11 cellular contexts compared by ENCODE assay signal in the genomic region with DNA sequence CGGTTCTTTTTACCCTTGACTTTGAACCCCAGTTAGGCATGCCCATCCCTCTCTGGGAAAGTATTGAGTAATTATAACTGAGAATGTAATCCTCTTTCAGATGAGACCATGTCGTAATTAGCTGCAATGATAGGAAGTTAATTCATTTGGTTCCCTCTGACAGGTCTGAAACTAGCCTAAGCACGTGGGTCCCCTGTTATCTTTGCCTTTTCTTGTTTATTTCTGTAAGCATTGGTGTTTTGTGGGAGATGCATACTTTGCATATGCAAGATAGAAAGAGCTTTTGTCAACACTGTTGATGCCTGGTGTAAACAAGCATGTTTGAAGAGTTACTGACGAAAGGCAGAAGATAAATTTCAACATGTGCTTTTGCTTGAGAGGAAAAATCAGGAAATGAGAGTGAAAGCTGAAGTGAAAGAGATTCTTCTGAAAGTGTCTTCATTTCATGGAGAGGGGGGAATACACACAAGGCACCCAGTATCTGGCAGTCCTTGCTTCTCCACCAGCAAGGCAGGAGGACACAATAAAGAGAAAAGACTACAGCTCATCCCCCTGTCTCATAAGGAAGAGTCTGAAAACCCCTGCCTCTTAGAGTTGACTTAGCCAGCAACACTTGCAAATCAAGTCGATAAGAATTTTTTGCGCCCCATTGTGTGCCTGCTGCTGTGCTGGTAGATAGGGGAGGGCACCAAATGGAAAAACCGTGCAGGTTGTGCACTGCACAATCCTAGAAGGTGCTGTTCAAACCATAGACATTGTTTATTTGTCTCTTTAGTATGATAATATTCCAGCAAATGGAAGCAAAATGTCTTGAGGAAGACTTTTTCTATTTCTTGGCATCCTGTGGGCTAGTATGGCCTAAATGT.
DNase-seq lines count a peak whose midpoint lies in the region; ATAC-seq, FAIRE-seq and TF ChIP-seq lines count a peak whose summit lies in the region.
"Had no signal": no experiment of that assay in that cellular context is flagged by ENCODE, and none has a peak within 500 bp of the region (broad histone marks: within the 10 kb centered on the region; RNA-seq: fewer than 3 reads in every experiment).

No MANE protein-coding gene starts in this region.

- H3K4me1 Mint-ChIP-seq in IgD-negative memory B cell: peaks cover 16 to 19% (median 18%) of the 10 kb centered on the region in 3 donors
- no peaks in the 10 kb centered on the region for H3K4me1 Mint-ChIP-seq in activated CD8-positive, alpha-beta T cell treated with anti-CD3 and anti-CD28 coated beads, Interleukin-2, amount 10 ng/mL, durations not matched to agents 7 days and 5 days (ENCODE audit: low read depth)

- TF ChIP-seq CTCF in HEK293 (tag by site-specific recombination; IDR thresholded peaks at IDR 0.05): no peak
- no peak for TF ChIP-seq CTCF in left lung (IDR thresholded peaks at IDR 0.05)

- no peaks in the 10 kb centered on the region for H3K36me3 Mint-ChIP-seq in IgD-negative memory B cell
- H3K36me3 Mint-ChIP-seq in activated CD8-positive, alpha-beta T cell treated with anti-CD3 and anti-CD28 coated beads, Interleukin-2, amount 10 ng/mL, durations not matched to agents 7 days and 5 days (ENCODE audit: low read depth): no peaks in the 10 kb centered on the region
- no peaks in the 10 kb centered on the region for H3K36me3 Mint-ChIP-seq in activated naive CD4-positive, alpha-beta T cell treated with anti-CD3 and anti-CD28 coated beads, Interleukin-2, amount 50 U/mL, for 72 hours

- H3K4me3 Mint-ChIP-seq in IgD-negative memory B cell: peak overlapping the region; percentile 0 to 76 (median 34)
- no peak overlapping the region for H3K4me3 Mint-ChIP-seq in activated CD8-positive, alpha-beta T cell treated with anti-CD3 and anti-CD28 coated beads, Interleukin-2, amount 10 ng/mL, durations not matched to agents 7 days and 5 days
- H3K4me3 Mint-ChIP-seq: activated naive CD8-positive, alpha-beta T cell had no signal

- H3K9me3 ChIP-seq in HEK293 (ENCODE audit: control insufficient read depth, insufficient read depth, low read depth, low read length) (no peaks in the 10 kb centered on the region; the same call in 1 of the 2 replicates), left lung (no peaks in the 10 kb centered on the region)
- H3K9me3 ChIP-seq: psoas muscle, SK-N-SH had no signal

- peaks cover 2 to 5% (median 2%) of the 10 kb centered on the region in 3 donors for H3K9me3 Mint-ChIP-seq in IgD-negative memory B cell
- no peaks in the 10 kb centered on the region for H3K9me3 Mint-ChIP-seq in activated CD8-positive, alpha-beta T cell treated with anti-CD3 and anti-CD28 coated beads, Interleukin-2, amount 10 ng/mL, durations not matched to agents 7 days and 5 days (ENCODE audit: insufficient read depth)
- H3K9me3 Mint-ChIP-seq in activated naive CD4-positive, alpha-beta T cell treated with anti-CD3 and anti-CD28 coated beads, Interleukin-2, amount 50 U/mL, for 72 hours: peaks cover 4 to 8% of the 10 kb centered on the region in 2 donors

- H3K4me1 ChIP-seq in HEK293 (ENCODE audit: control insufficient read depth, insufficient read depth, low read length): no peaks in the 10 kb centered on the region
- peaks cover 0 to 78% of the 10 kb centered on the region in 2 donors for H3K4me1 ChIP-seq in left lung
- H3K4me1 ChIP-seq: psoas muscle had no signal

- peak; percentile 90 for FAIRE-seq in GM18507 (lab: Jason Lieb, UNC)

- POLR2A ChIA-PET in HEK293 (lab: Yijun Ruan, JAX): no interaction called here
- POLR2A ChIA-PET in activated CD8-positive, alpha-beta T cell treated with anti-CD3 and anti-CD28 coated beads, Interleukin-2, amount 10 ng/mL, durations not matched to agents 7 days and 5 days (lab: Charles Lee): no interaction called here

- peak; percentile 18 for DNase-seq in GM18507 (ENCODE audit: extremely low spot score, insufficient read length, low read depth)
- DNase-seq in left lung: no peak
- DNase-seq in mucosa of gallbladder (ENCODE audit: low spot score): no peak
- no peak for DNase-seq in activated CD8-positive, alpha-beta T cell treated with anti-CD3 and anti-CD28 coated beads, Interleukin-2, amount 10 ng/mL, durations not matched to agents 7 days and 5 days
- DNase-seq in COR-L47 (lab: John Stamatoyannopoulos, UW): no peak
- DNase-seq in activated naive CD4-positive, alpha-beta T cell treated with anti-CD3 and anti-CD28 coated beads, Interleukin-2, amount 50 U/mL, for 72 hours (ENCODE audit: low spot score in 2 of 2): no peak
- DNase-seq: psoas muscle, SK-N-SH had no signal

- peak; percentile 34 for ATAC-seq in left lung
- no peak for ATAC-seq in activated CD8-positive, alpha-beta T cell treated with anti-CD3 and anti-CD28 coated beads, Interleukin-2, amount 10 ng/mL, durations not matched to agents 7 days and 5 days
- no peak for ATAC-seq in activated naive CD4-positive, alpha-beta T cell treated with anti-CD3 and anti-CD28 coated beads, Interleukin-2, amount 50 U/mL, for 72 hours
- ATAC-seq: psoas muscle had no signal

- CTCF ChIA-PET in HEK293 (lab: Yijun Ruan, JAX): no interaction called here
- CTCF ChIA-PET in activated CD8-positive, alpha-beta T cell treated with anti-CD3 and anti-CD28 coated beads, Interleukin-2, amount 10 ng/mL, durations not matched to agents 7 days and 5 days (lab: Charles Lee): no interaction called here

- H3K36me3 ChIP-seq in HEK293 (ENCODE audit: control insufficient read depth in 2 of 2, insufficient read depth in 1 of 2, low read length in 2 of 2) (no peaks in the 10 kb centered on the region), left lung (no peaks in the 10 kb centered on the region)

- H3K27me3 ChIP-seq in left lung: no peaks in the 10 kb centered on the region

- H3K27ac ChIP-seq in HEK293 (ENCODE audit: extremely low read depth, low read depth, low read length) (no peak overlapping the region), left lung (peak overlapping the region; percentile 55 to 90)
- H3K27ac ChIP-seq: psoas muscle had no signal

- intact Hi-C loops in left lung (cut with DNase I): no loop called here

- no peak overlapping the region for H3K4me3 ChIP-seq in HEK293 (ENCODE audit: low read depth, low read length)
- H3K4me3 ChIP-seq in left lung: no peak overlapping the region
- H3K4me3 ChIP-seq: psoas muscle had no signal

- no peaks in the 10 kb centered on the region for H3K27me3 Mint-ChIP-seq in IgD-negative memory B cell
- H3K27me3 Mint-ChIP-seq in activated CD8-positive, alpha-beta T cell treated with anti-CD3 and anti-CD28 coated beads, Interleukin-2, amount 10 ng/mL, durations not matched to agents 7 days and 5 days (ENCODE audit: low read depth): peaks cover 20% of the 10 kb centered on the region

- H3K27ac Mint-ChIP-seq in IgD-negative memory B cell: peak overlapping the region; percentile 5 to 76 (median 8)
- no peak overlapping the region for H3K27ac Mint-ChIP-seq in activated CD8-positive, alpha-beta T cell treated with anti-CD3 and anti-CD28 coated beads, Interleukin-2, amount 10 ng/mL, durations not matched to agents 7 days and 5 days
- H3K27ac Mint-ChIP-seq in activated naive CD4-positive, alpha-beta T cell treated with anti-CD3 and anti-CD28 coated beads, Interleukin-2, amount 50 U/mL, for 72 hours: no peak overlapping the region
- H3K27ac Mint-ChIP-seq: activated naive CD8-positive, alpha-beta T cell had no signal

TF ChIP-seq in HEK293, 187 proteins besides CTCF, POLR2A, EP300 and RAD21:
- 0 out of 2 replicates have a peak, but pooled peaks have one; percentile 38 for TF ChIP-seq PRDM1 (tag by site-specific recombination; IDR thresholded peaks at IDR 0.05)
- TF ChIP-seq, protein P1, sequence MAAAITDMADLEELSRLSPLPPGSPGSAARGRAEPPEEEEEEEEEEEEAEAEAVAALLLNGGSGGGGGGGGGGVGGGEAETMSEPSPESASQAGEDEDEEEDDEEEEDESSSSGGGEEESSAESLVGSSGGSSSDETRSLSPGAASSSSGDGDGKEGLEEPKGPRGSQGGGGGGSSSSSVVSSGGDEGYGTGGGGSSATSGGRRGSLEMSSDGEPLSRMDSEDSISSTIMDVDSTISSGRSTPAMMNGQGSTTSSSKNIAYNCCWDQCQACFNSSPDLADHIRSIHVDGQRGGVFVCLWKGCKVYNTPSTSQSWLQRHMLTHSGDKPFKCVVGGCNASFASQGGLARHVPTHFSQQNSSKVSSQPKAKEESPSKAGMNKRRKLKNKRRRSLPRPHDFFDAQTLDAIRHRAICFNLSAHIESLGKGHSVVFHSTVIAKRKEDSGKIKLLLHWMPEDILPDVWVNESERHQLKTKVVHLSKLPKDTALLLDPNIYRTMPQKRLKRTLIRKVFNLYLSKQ (tag by site-specific recombination; IDR thresholded peaks at IDR 0.05; ENCODE audit: borderline replicate concordance): no peak

Comparison
In these comparisons a context has a peak if more than half of its experiments do, and no peak if none do; other contexts are left out.
1. H3K27ac Mint-ChIP-seq: peak in IgD-negative memory B cell (3 of 3); none in activated CD8-positive, alpha-beta T cell treated with anti-CD3 and anti-CD28 coated beads, Interleukin-2, amount 10 ng/mL, durations not matched to agents 7 days and 5 days (single experiment) and activated naive CD4-positive, alpha-beta T cell treated with anti-CD3 and anti-CD28 coated beads, Interleukin-2, amount 50 U/mL, for 72 hours (0 of 2).